Comparison of ENCODE assay signal across 8 cellular contexts in the genomic region with DNA sequence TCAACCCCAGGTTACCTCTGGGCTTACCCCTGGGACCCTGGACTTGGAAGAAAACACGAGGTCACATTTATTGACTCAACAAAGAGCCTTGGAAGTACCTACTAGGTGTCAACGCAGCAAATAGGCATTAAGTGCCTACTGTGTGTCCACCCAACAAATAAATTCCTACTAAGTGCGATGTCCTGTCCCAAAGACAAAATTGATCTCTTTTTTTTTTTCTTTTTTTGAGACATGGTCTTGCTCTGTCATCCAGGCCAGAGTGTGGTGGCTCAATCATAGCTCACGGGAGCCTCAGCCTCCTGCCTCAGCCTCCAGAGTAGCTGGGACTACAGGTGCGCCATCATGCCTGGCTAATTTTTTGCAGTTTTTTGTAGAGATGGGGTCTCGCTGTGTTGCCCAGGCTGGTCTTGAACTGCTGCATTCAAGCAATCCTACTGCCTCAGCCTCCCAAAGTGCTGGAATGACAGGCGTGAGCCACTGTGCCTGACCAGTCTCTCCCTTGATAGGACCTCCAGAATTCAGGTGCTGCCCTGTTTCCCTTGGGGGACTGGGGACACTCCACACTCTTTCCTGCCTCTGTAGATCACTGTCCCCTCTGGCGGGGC. TPM values are rescaled to one million over a fixed set of nuclear protein-coding genes. Genes with fewer than 3 reads are reported as not detected.
DNase-seq lines count a peak whose midpoint lies in the region; ATAC-seq and TF ChIP-seq lines count a peak whose summit lies in the region.

No MANE protein-coding gene starts in this region.

- no peaks in the 10 kb centered on the region for H3K27me3 ChIP-seq in fibroblast of lung (ENCODE audit: control insufficient read depth, insufficient read depth, low read length)
- H3K27me3 ChIP-seq in psoas muscle (ENCODE audit: insufficient read depth in 3 of 3, low read length in 2 of 3), result peaks cover 0 to 45% (median 0%) of the 10 kb centered on the region in 3 donors

- H3K27ac ChIP-seq in RWPE1 (peak overlapping the region; percentile 58), fibroblast of lung (ENCODE audit: insufficient read depth, low read length) (peak overlapping the region; percentile 48), psoas muscle (no peak overlapping the region)

- DNase-seq in RWPE1 (ENCODE audit: low spot score), result no peak
- DNase-seq in fibroblast of lung (ENCODE audit: low read depth in 2 of 2), result no peak
- DNase-seq in psoas muscle, result no peak
- DNase-seq in NCI-H2107 (lab: John Stamatoyannopoulos, UW), result no peak
- DNase-seq in ACHN, result no peak
- DNase-seq in 8988T, result no peak
- DNase-seq in OCI-M2 (lab: John Stamatoyannopoulos, UW; ENCODE audit: unreplicated experiment), result no peak

- H3K36me3 ChIP-seq in fibroblast of lung (ENCODE audit: control insufficient read depth, insufficient read depth, low read length), result no peaks in the 10 kb centered on the region
- no peaks in the 10 kb centered on the region for H3K36me3 ChIP-seq in psoas muscle (ENCODE audit: insufficient read depth in 1 of 2, low read depth in 1 of 2)

- no peak for ATAC-seq in psoas muscle

- H3K9ac ChIP-seq in fibroblast of lung (ENCODE audit: insufficient read depth, low read length), result no peak overlapping the region

- H3K4me2 ChIP-seq in fibroblast of lung (ENCODE audit: extremely low read depth, insufficient read depth, low read length), result no peak overlapping the region

- in situ Hi-C loops in ACHN (cut with HindIII; ENCODE audit: low pct_ligation_motif_present, low pct_unique_long_range_greater_than_20kb, low sequenced_read_pairs), result no loop called here

- WGBS in psoas muscle, 3 donors, result 73 to 78% (median 75%) methylated on average over 8 of the region's 8 CpGs

- CTCF ChIA-PET in RWPE1 (lab: Yijun Ruan, JAX), result no interaction called here

- TF ChIP-seq CTCF in RWPE1 (conservative IDR thresholded peaks at IDR 0.05; ENCODE audit: low read depth) (no peak), fibroblast of lung (conservative IDR thresholded peaks at IDR 0.05 in 1 of 2, IDR thresholded peaks at IDR 0.05 in 1 of 2; ENCODE audit: low read depth in 1 of 2, low read length in 2 of 2) (no peak), psoas muscle (IDR thresholded peaks at IDR 0.05) (no peak)

- H3K4me1 ChIP-seq in fibroblast of lung (ENCODE audit: control insufficient read depth, extremely low read depth, insufficient read depth, low read length) (peaks cover 19% of the 10 kb centered on the region), psoas muscle (peaks cover 8% of the 10 kb centered on the region)

- H4K20me1 ChIP-seq in fibroblast of lung (ENCODE audit: control insufficient read depth, extremely low read depth, insufficient read depth, low read length), result no peaks in the 10 kb centered on the region

- intact Hi-C loops in psoas muscle (cut with DNase I), result no loop called here

- H3K4me3 ChIP-seq in GM08714 (ENCODE audit: low read length) (peak overlapping the region; percentile 21; the same call in 1 of the 2 replicates), fibroblast of lung (replicated peaks in 1 of 4; ENCODE audit: control extremely low read depth in 1 of 4, insufficient read depth in 1 of 4, low read depth in 3 of 4, low read length in 4 of 4) (peak overlapping the region in 2 of 4 experiments; percentile 36 to 77), psoas muscle (peak overlapping the region; percentile 79)

- H2AFZ ChIP-seq in fibroblast of lung (ENCODE audit: low read length), result no peak overlapping the region

- no peaks in the 10 kb centered on the region for H3K9me3 ChIP-seq in fibroblast of lung (ENCODE audit: control insufficient read depth, insufficient read depth, low read depth, low read length)
- H3K9me3 ChIP-seq in psoas muscle, result no peaks in the 10 kb centered on the region

- POLR2A ChIA-PET in RWPE1 (lab: Yijun Ruan, JAX; ENCODE audit: low non-redundant PET), result no interaction called here

- H3K79me2 ChIP-seq in fibroblast of lung (ENCODE audit: control insufficient read depth, insufficient read depth, low read length), result peaks cover 24% of the 10 kb centered on the region

RNA-seq across cellular contexts. Expression of gene S1PR2, which starts 0.6 kb away (rescaled TPM):
- total RNA-seq in fibroblast of lung, result 25.9 and 39.3 TPM in 2 replicates
- 29.6 and 30.4 TPM in 2 replicates for polyA plus RNA-seq in fibroblast of lung
- polyA plus RNA-seq in fibroblast of lung (2012), result 22.5 and 27.3 TPM in 2 replicates
- polyA minus RNA-seq in fibroblast of lung (ENCODE audit: low replicate concordance), result 115 and 131 TPM in 2 replicates
- 1 to 10 TPM; 1.1 to 2.0 (median 1.6) TPM for total RNA-seq in psoas muscle
- polyA plus RNA-seq in psoas muscle, result under 1 TPM; 0.17 to 0.59 (median 0.36) TPM

RNA-seq across cellular contexts. Expression of gene MRPL4, which starts 20.3 kb away (rescaled TPM):
- total RNA-seq in fibroblast of lung (16.7 and 17.2 TPM in 2 replicates), psoas muscle (10 to 100 TPM; 54.9 to 94.0 (median 58.9) TPM)
- polyA plus RNA-seq in fibroblast of lung (25.7 and 40.4 TPM in 2 replicates), psoas muscle (100 to 1,000 TPM in 1 of 3 donors, 10 to 100 TPM in 2; 78.1 to 191 (median 79.9) TPM)
- 43.0 and 81.5 TPM in 2 replicates for polyA plus RNA-seq in fibroblast of lung (2012)
- 56.0 and 70.5 TPM in 2 replicates for polyA minus RNA-seq in fibroblast of lung (ENCODE audit: low replicate concordance)

RNA-seq across cellular contexts. Expression of gene DNMT1, which starts 37.0 kb away (rescaled TPM):
- total RNA-seq in fibroblast of lung (22.6 and 33.7 TPM in 2 replicates), psoas muscle (10 to 100 TPM; 11.1 to 20.2 (median 16.2) TPM)
- polyA plus RNA-seq in fibroblast of lung (36.7 and 88.4 TPM in 2 replicates), psoas muscle (10 to 100 TPM in 2 of 3 donors, 1 to 10 TPM in 1; 7.1 to 25.2 (median 13.5) TPM)
- 58.7 and 115 TPM in 2 replicates for polyA plus RNA-seq in fibroblast of lung (2012)
- 86.4 and 194 TPM in 2 replicates for polyA minus RNA-seq in fibroblast of lung (ENCODE audit: low replicate concordance)

RNA-seq across cellular contexts. Expression of gene ICAM1, which starts 39.2 kb away (rescaled TPM):
- total RNA-seq in fibroblast of lung, result 8.9 and 15.9 TPM in 2 replicates
- polyA plus RNA-seq in fibroblast of lung, result 6.9 and 15.2 TPM in 2 replicates
- polyA plus RNA-seq in fibroblast of lung (2012), result 5.6 and 12.0 TPM in 2 replicates
- 11.0 and 23.5 TPM in 2 replicates for polyA minus RNA-seq in fibroblast of lung (ENCODE audit: low replicate concordance)
- 1 to 10 TPM; 3.7 to 8.0 (median 6.9) TPM for total RNA-seq in psoas muscle
- polyA plus RNA-seq in psoas muscle, result 1 to 10 TPM; 2.7 to 7.5 (median 3.3) TPM

RNA-seq across cellular contexts. Expression of gene ICAM4, which starts 55.0 kb away (rescaled TPM):
- total RNA-seq in fibroblast of lung (1.8 and 4.1 TPM in 2 replicates), psoas muscle (under 1 TPM in 1 of 4 donors, not detected in 3; 0.47 TPM)
- polyA plus RNA-seq in fibroblast of lung (0.42 and 0.58 TPM in 2 replicates), psoas muscle (under 1 TPM in 2 of 3 donors, not detected in 1; 0.04 to 0.18 TPM)
- 0.61 and 0.83 TPM in 2 replicates for polyA plus RNA-seq in fibroblast of lung (2012)
- polyA minus RNA-seq in fibroblast of lung (ENCODE audit: low replicate concordance), result not detected in 2 replicates
